Comparison of ENCODE assay signal across 6 cellular contexts in the genomic region with DNA sequence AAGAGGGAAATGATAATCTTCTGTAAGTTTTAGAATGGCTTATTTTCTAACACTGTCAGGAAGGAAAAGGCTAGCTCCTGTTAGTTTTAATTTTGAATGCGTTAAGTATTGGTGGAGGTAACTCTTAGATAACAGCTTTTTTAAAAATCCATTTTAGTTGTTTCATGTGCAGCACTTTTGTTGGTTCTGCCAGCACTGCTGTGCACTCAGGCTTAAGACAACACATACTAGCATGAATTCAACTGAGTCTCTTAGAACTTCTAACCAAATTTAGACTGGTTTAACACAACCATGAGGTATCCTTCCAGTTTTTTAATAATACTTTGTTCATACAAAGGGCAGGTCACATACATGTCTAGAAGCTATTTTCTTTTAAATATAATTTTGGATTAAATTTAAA.
"Had no signal": no experiment of that assay in that cellular context is flagged by ENCODE, and none has a peak within 500 bp of the region (broad histone marks: within the 10 kb centered on the region; RNA-seq: fewer than 3 reads in every experiment).

No MANE protein-coding gene starts in this region.

- FAIRE-seq: H1, H54, HTR-8/SVneo had no signal

- DNase-seq: GM23248, H9, HCEC 1CT had no signal

- H3K9ac ChIP-seq: GM23248 had no signal

- H2AFZ ChIP-seq: GM23248 had no signal

- H3K4me3 ChIP-seq: GM23248 had no signal

- H3K27ac ChIP-seq: GM23248 had no signal
